4 cellular contexts compared by ENCODE assay signal in the genomic region with DNA sequence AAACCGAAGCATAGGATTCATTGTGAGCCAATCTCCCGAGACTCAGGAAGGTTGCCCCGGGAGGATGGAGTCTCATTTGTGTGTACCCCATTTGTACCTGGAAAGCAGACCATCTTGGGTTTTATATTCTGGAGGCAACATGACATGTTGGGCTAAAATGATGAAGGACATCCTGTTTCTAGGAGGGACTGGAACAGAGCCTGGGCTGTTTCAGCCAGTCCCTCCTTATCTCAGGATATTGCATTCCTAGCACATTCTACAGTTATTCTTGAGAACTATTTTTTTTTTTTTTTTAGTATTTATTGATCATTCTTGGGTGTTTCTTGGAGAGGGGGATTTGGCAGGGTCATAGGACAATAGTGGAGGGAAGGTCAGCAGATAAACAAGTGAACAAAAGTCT. TPM values are rescaled to one million over a fixed set of nuclear protein-coding genes. Genes with fewer than 3 reads are reported as not detected.
"Had no signal": no experiment of that assay in that cellular context is flagged by ENCODE, and none has a peak within 500 bp of the region (broad histone marks: within the 10 kb centered on the region; RNA-seq: fewer than 3 reads in every experiment).

No MANE protein-coding gene starts in this region.

RNA-seq across cellular contexts. Expression of gene NAPSA, which starts 24.9 kb away (rescaled TPM):
- total RNA-seq: HepG2, HT1080, IMR-90 had no signal

RNA-seq across cellular contexts. Expression of gene SPIB, which starts 28.4 kb away (rescaled TPM):
- total RNA-seq: HT-29, IMR-90 had no signal

RNA-seq across cellular contexts. Expression of gene MYBPC2, which starts 42.4 kb away (rescaled TPM):
- total RNA-seq: HepG2, HT-29, HT1080, IMR-90 had no signal
